ENCODE assay signal across 1 cellular context in the genomic region with DNA sequence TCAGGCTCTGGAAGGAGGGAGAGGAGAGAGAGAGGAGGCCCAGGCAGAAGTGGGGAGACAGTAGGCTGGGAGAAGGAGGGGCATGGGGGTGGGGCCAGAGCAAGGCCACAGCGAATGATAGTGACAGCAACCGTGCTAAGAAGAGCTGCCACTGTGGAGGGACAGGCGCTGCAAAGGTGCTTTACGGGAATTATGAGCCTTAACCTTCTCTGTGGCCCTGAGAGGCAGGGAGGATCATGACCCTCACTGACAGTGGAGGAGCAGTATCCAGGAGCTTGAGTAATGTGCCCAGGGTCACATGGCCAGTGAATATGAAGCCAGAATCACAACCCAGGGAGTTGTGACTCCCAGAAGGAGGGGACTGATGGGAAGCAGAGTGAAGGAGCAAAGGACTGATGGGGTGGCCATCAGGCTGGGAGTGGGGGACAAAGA.
TF ChIP-seq lines count a peak whose summit lies in the region.

No MANE protein-coding gene starts in this region.

TF ChIP-seq in GM23338, 12 proteins besides CTCF, POLR2A, EP300 and RAD21 (continued from another document):
- TF ChIP-seq, protein P1, sequence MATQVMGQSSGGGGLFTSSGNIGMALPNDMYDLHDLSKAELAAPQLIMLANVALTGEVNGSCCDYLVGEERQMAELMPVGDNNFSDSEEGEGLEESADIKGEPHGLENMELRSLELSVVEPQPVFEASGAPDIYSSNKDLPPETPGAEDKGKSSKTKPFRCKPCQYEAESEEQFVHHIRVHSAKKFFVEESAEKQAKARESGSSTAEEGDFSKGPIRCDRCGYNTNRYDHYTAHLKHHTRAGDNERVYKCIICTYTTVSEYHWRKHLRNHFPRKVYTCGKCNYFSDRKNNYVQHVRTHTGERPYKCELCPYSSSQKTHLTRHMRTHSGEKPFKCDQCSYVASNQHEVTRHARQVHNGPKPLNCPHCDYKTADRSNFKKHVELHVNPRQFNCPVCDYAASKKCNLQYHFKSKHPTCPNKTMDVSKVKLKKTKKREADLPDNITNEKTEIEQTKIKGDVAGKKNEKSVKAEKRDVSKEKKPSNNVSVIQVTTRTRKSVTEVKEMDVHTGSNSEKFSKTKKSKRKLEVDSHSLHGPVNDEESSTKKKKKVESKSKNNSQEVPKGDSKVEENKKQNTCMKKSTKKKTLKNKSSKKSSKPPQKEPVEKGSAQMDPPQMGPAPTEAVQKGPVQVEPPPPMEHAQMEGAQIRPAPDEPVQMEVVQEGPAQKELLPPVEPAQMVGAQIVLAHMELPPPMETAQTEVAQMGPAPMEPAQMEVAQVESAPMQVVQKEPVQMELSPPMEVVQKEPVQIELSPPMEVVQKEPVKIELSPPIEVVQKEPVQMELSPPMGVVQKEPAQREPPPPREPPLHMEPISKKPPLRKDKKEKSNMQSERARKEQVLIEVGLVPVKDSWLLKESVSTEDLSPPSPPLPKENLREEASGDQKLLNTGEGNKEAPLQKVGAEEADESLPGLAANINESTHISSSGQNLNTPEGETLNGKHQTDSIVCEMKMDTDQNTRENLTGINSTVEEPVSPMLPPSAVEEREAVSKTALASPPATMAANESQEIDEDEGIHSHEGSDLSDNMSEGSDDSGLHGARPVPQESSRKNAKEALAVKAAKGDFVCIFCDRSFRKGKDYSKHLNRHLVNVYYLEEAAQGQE (IDR thresholded peaks at IDR 0.05; ENCODE audit: unreplicated experiment) = no peak
- TF ChIP-seq, protein P2, sequence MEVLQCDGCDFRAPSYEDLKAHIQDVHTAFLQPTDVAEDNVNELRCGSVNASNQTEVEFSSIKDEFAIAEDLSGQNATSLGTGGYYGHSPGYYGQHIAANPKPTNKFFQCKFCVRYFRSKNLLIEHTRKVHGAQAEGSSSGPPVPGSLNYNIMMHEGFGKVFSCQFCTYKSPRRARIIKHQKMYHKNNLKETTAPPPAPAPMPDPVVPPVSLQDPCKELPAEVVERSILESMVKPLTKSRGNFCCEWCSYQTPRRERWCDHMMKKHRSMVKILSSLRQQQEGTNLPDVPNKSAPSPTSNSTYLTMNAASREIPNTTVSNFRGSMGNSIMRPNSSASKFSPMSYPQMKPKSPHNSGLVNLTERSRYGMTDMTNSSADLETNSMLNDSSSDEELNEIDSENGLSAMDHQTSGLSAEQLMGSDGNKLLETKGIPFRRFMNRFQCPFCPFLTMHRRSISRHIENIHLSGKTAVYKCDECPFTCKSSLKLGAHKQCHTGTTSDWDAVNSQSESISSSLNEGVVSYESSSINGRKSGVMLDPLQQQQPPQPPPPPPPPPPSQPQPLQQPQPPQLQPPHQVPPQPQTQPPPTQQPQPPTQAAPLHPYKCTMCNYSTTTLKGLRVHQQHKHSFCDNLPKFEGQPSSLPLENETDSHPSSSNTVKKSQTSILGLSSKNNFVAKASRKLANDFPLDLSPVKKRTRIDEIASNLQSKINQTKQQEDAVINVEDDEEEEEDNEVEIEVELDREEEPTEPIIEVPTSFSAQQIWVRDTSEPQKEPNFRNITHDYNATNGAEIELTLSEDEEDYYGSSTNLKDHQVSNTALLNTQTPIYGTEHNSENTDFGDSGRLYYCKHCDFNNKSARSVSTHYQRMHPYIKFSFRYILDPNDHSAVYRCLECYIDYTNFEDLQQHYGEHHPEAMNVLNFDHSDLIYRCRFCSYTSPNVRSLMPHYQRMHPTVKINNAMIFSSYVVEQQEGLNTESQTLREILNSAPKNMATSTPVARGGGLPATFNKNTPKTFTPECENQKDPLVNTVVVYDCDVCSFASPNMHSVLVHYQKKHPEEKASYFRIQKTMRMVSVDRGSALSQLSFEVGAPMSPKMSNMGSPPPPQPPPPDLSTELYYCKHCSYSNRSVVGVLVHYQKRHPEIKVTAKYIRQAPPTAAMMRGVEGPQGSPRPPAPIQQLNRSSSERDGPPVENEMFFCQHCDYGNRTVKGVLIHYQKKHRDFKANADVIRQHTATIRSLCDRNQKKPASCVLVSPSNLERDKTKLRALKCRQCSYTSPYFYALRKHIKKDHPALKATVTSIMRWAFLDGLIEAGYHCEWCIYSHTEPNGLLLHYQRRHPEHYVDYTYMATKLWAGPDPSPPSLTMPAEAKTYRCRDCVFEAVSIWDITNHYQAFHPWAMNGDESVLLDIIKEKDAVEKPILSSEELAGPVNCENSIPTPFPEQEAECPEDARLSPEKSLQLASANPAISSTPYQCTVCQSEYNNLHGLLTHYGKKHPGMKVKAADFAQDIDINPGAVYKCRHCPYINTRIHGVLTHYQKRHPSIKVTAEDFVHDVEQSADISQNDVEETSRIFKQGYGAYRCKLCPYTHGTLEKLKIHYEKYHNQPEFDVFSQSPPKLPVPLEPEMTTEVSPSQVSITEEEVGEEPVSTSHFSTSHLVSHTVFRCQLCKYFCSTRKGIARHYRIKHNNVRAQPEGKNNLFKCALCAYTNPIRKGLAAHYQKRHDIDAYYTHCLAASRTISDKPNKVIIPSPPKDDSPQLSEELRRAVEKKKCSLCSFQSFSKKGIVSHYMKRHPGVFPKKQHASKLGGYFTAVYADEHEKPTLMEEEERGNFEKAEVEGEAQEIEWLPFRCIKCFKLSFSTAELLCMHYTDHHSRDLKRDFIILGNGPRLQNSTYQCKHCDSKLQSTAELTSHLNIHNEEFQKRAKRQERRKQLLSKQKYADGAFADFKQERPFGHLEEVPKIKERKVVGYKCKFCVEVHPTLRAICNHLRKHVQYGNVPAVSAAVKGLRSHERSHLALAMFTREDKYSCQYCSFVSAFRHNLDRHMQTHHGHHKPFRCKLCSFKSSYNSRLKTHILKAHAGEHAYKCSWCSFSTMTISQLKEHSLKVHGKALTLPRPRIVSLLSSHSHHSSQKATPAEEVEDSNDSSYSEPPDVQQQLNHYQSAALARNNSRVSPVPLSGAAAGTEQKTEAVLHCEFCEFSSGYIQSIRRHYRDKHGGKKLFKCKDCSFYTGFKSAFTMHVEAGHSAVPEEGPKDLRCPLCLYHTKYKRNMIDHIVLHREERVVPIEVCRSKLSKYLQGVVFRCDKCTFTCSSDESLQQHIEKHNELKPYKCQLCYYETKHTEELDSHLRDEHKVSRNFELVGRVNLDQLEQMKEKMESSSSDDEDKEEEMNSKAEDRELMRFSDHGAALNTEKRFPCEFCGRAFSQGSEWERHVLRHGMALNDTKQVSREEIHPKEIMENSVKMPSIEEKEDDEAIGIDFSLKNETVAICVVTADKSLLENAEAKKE (CRISPR knock-in tag; IDR thresholded peaks at IDR 0.05) = no peak
- TF ChIP-seq ZNF331 (CRISPR knock-in tag; IDR thresholded peaks at IDR 0.05; ENCODE audit: low read depth) = no peak
- no peak for TF ChIP-seq EZH2 (IDR thresholded peaks at IDR 0.05; ENCODE audit: low read depth, unreplicated experiment)
- no peak for TF ChIP-seq CREB1 (CRISPR knock-in tag; IDR thresholded peaks at IDR 0.05; ENCODE audit: low read depth)
